8 cellular contexts compared by ENCODE assay signal in the genomic region with DNA sequence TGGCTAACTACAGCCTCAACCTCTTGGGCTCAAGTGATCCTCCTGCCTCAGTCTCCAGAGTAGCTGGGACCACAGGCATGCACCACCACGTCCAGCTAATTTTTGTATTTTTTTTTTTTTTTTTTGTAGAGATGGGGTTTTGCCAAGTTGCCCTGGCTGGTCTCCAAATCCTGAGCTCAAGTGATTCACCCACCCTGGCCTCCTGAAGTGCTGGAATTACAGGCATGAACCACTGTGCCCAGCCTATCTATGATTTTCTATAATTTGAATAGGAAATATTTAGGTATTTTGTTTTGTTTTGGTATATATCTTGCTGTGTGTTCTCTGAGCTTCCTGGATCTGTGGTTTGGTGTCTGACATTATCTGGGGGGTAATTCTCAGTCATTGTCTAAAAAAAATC.
A peak's percentile ranks its signal among the peaks of the same experiment; 100 is the strongest.
DNase-seq lines count a peak whose midpoint lies in the region; ATAC-seq and TF ChIP-seq lines count a peak whose summit lies in the region.
"Not testable (repeated sequence)": the region's sequence is repeated elsewhere in the genome, so short reads cannot be mapped to it uniquely, and the experiment has no call there.

No MANE protein-coding gene starts in this region.

- POLR2A ChIA-PET in MCF 10A (lab: Yijun Ruan, JAX) = not testable (repeated sequence)

- not testable (repeated sequence) for TF ChIP-seq CTCF in Calu3 (IDR thresholded peaks at IDR 0.05; ENCODE audit: unreplicated experiment); astrocyte of the cerebellum (IDR thresholded peaks at IDR 0.05; ENCODE audit: low read depth, low read length, missing control alignments); MCF 10A (IDR thresholded peaks at IDR 0.05; ENCODE audit: unreplicated experiment)

- not testable (repeated sequence) for BruUV-seq in Calu3 (replicated peaks; lab: Mats Ljungman, UMichigan); MCF 10A (replicated peaks; lab: Mats Ljungman, UMichigan)

- not testable (repeated sequence) for H3K4me3 ChIP-seq in astrocyte of the cerebellum (ENCODE audit: low read depth, low read length)

- H3K9me3 Mint-ChIP-seq in Calu3 (ENCODE audit: low read depth, unreplicated experiment); MCF 10A (ENCODE audit: unreplicated experiment); central memory CD8-positive, alpha-beta T cell: not testable (repeated sequence)

- not testable (repeated sequence) for H3K4me3 Mint-ChIP-seq in Calu3 (ENCODE audit: low read depth, unreplicated experiment); MCF 10A (ENCODE audit: unreplicated experiment); central memory CD8-positive, alpha-beta T cell

- in situ Hi-C loops in astrocyte of the cerebellum (cut with HindIII; ENCODE audit: low sequenced_read_pairs) = not testable (repeated sequence)

- H3K4me1 Mint-ChIP-seq in Calu3 (ENCODE audit: low read depth, unreplicated experiment); MCF 10A (ENCODE audit: insufficient read depth, unreplicated experiment); central memory CD8-positive, alpha-beta T cell: not testable (repeated sequence)

- intact Hi-C loops in Calu3 (cut with micrococcal nuclease; ENCODE audit: unreplicated experiment); MCF 10A (cut with micrococcal nuclease): not testable (repeated sequence)

- H3K36me3 Mint-ChIP-seq in Calu3 (ENCODE audit: insufficient read depth, unreplicated experiment); MCF 10A (ENCODE audit: insufficient read depth, unreplicated experiment); central memory CD8-positive, alpha-beta T cell (ENCODE audit: insufficient read depth): not testable (repeated sequence)

- DNase-seq in Calu3 = peak; percentile 10
- DNase-seq in HS-27A (ENCODE audit: low read depth) = peak; percentile 24
- peak; percentile 49 for DNase-seq in astrocyte of the cerebellum (ENCODE audit: low read depth)
- peak; percentile 20 for DNase-seq in MCF 10A (ENCODE audit: unreplicated experiment)
- not testable (repeated sequence) for DNase-seq in central memory CD8-positive, alpha-beta T cell (ENCODE audit: low spot score in 2 of 2)
- DNase-seq in erythroblast (lab: John Stamatoyannopoulos, UW) = peak; percentile 55 to 81
- DNase-seq in iris pigment epithelial cell (ENCODE audit: low read depth) = peak; percentile 39
- DNase-seq in smooth muscle cell of the brain vasculature (ENCODE audit: low read depth, low spot score) = peak; percentile 3

- not testable (repeated sequence) for H3K27ac Mint-ChIP-seq in Calu3 (ENCODE audit: unreplicated experiment); MCF 10A (ENCODE audit: low read depth, unreplicated experiment)
- peak overlapping the region; percentile 15 for H3K27ac Mint-ChIP-seq in central memory CD8-positive, alpha-beta T cell (ENCODE audit: low read depth)

- TF ChIP-seq POLR2A in erythroblast (IDR thresholded peaks at IDR 0.05; ENCODE audit: low read length) = not testable (repeated sequence)

- CTCF ChIA-PET in Calu3 (lab: Charles Lee) = interaction anchor here (0.7 to 1.2 kb wide), 3 partner anchors 8 to 867 kb away, joined by 3 to 6 read pairs (median 3); no protein-coding TSS in a partner anchor
- CTCF ChIA-PET in MCF 10A (lab: Yijun Ruan, JAX) = not testable (repeated sequence)

- H3K27me3 Mint-ChIP-seq in Calu3 (ENCODE audit: unreplicated experiment) = not testable (repeated sequence)
- H3K27me3 Mint-ChIP-seq in MCF 10A (ENCODE audit: insufficient read depth, unreplicated experiment) = peaks cover 35% of the 10 kb centered on the region
- peaks cover 43% of the 10 kb centered on the region for H3K27me3 Mint-ChIP-seq in central memory CD8-positive, alpha-beta T cell

- not testable (repeated sequence) for ATAC-seq in central memory CD8-positive, alpha-beta T cell (replicated peaks; ENCODE audit: extremely low read depth, poor library complexity, severe bottlenecking)
